ENCODE assay signal across 1 cellular context in genomic region chr20:56392282-56393132, GRCh38.
TF ChIP-seq lines count a peak whose summit lies in the region.

CSTF1 (plus strand) TSS chr20:56392645; CDS start chr20:56395553, 2,908 bp downstream.

TF ChIP-seq in K562, 482 proteins besides CTCF, POLR2A, EP300 and RAD21 (continued from another document and continues in another):
- TF ChIP-seq HDAC3 (IDR thresholded peaks at IDR 0.05; ENCODE audit: borderline replicate concordance, partially characterized antibody) (peak; percentile 22), ZNF518B (CRISPR knock-in tag; IDR thresholded peaks at IDR 0.05) (no peak), TGIF2 (CRISPR knock-in tag; IDR thresholded peaks at IDR 0.05) (no peak), HDAC8 (tag; IDR thresholded peaks at IDR 0.05) (no peak), MAZ (CRISPR knock-in tag; conservative IDR thresholded peaks at IDR 0.05 in 1 of 2, IDR thresholded peaks at IDR 0.05 in 1 of 2) (peak; percentile 78 to 80), ZNF175 (CRISPR knock-in tag; IDR thresholded peaks at IDR 0.05; ENCODE audit: low read depth) (peak; percentile 64; the same call in 1 of the 2 replicates), LEF1 (IDR thresholded peaks at IDR 0.05) (0 out of 2 replicates have a peak, but pooled peaks have one; percentile 17), SRF (CRISPR knock-in tag; IDR thresholded peaks at IDR 0.05) (0 out of 4 replicates have a peak, but pooled peaks of 1 of the 2 experiments have one; percentile 28), ZNF551 (CRISPR knock-in tag; IDR thresholded peaks at IDR 0.05) (no peak), MAFK (IDR thresholded peaks at IDR 0.05; ENCODE audit: low read length) (no peak), ZNF644 (tag; IDR thresholded peaks at IDR 0.05; ENCODE audit: low read depth) (peak; percentile 84; the same call in 1 of the 2 replicates), EZH2 (IDR thresholded peaks at IDR 0.05; ENCODE audit: borderline replicate concordance, low read depth, low read length) (no peak), RAD51 (IDR thresholded peaks at IDR 0.05; ENCODE audit: borderline replicate concordance, low read depth) (no peak), XRCC5 (IDR thresholded peaks at IDR 0.05; ENCODE audit: low read depth, low read length) (peak; percentile 87), SIRT6 (IDR thresholded peaks at IDR 0.05; ENCODE audit: low read depth, low read length) (no peak), CC2D1A (IDR thresholded peaks at IDR 0.05) (peak; percentile 99), KDM2B (CRISPR knock-in tag; IDR thresholded peaks at IDR 0.05) (no peak), RBBP5 (IDR thresholded peaks at IDR 0.05; ENCODE audit: borderline replicate concordance, insufficient read depth, low read length, poor library complexity, severe bottlenecking) (peak; percentile 90), ZNF695 (CRISPR knock-in tag; IDR thresholded peaks at IDR 0.05) (no peak), ZBTB17 (CRISPR knock-in tag; IDR thresholded peaks at IDR 0.05) (peak; percentile 100), HMG20B (CRISPR knock-in tag; IDR thresholded peaks at IDR 0.05) (no peak), CBX8 (IDR thresholded peaks at IDR 0.05; ENCODE audit: borderline replicate concordance, extremely low read depth, low read depth, low read length, poor library complexity, severe bottlenecking) (no peak), MIER1 (IDR thresholded peaks at IDR 0.05; ENCODE audit: low read depth) (no peak), MEF2D (tag; conservative IDR thresholded peaks at IDR 0.05; ENCODE audit: low read depth) (no peak; the same call in 1 of the 2 replicates), MEIS2 (IDR thresholded peaks at IDR 0.05; ENCODE audit: partially characterized antibody) (peak; percentile 84), BRCA1 (IDR thresholded peaks at IDR 0.05) (no peak), BRCA1 (CRISPR knock-in tag; IDR thresholded peaks at IDR 0.05) (no peak), ETS2 (tag; IDR thresholded peaks at IDR 0.05; ENCODE audit: borderline replicate concordance, poor library complexity, severe bottlenecking) (no peak), ATF2 (CRISPR knock-in tag; IDR thresholded peaks at IDR 0.05) (no peak), SIN3B (IDR thresholded peaks at IDR 0.05; ENCODE audit: low read depth) (peak; percentile 73; the same call in 1 of the 2 replicates), CTBP1 (IDR thresholded peaks at IDR 0.05; ENCODE audit: borderline replicate concordance) (peak; percentile 73), GATAD2A (IDR thresholded peaks at IDR 0.05) (no peak), DNMT1 (IDR thresholded peaks at IDR 0.05) (no peak), RFX7 (CRISPR knock-in tag; IDR thresholded peaks at IDR 0.05) (no peak), HNRNPH1 (optimal IDR thresholded peaks at IDR 0.05; ENCODE audit: low read depth, low read length) (no peak), NR3C1 (CRISPR knock-in tag; IDR thresholded peaks at IDR 0.05) (no peak)
- TF ChIP-seq, protein P1, sequence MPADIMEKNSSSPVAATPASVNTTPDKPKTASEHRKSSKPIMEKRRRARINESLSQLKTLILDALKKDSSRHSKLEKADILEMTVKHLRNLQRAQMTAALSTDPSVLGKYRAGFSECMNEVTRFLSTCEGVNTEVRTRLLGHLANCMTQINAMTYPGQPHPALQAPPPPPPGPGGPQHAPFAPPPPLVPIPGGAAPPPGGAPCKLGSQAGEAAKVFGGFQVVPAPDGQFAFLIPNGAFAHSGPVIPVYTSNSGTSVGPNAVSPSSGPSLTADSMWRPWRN (IDR thresholded peaks at IDR 0.05; ENCODE audit: low read depth), result no peak
- TF ChIP-seq, protein P2, sequence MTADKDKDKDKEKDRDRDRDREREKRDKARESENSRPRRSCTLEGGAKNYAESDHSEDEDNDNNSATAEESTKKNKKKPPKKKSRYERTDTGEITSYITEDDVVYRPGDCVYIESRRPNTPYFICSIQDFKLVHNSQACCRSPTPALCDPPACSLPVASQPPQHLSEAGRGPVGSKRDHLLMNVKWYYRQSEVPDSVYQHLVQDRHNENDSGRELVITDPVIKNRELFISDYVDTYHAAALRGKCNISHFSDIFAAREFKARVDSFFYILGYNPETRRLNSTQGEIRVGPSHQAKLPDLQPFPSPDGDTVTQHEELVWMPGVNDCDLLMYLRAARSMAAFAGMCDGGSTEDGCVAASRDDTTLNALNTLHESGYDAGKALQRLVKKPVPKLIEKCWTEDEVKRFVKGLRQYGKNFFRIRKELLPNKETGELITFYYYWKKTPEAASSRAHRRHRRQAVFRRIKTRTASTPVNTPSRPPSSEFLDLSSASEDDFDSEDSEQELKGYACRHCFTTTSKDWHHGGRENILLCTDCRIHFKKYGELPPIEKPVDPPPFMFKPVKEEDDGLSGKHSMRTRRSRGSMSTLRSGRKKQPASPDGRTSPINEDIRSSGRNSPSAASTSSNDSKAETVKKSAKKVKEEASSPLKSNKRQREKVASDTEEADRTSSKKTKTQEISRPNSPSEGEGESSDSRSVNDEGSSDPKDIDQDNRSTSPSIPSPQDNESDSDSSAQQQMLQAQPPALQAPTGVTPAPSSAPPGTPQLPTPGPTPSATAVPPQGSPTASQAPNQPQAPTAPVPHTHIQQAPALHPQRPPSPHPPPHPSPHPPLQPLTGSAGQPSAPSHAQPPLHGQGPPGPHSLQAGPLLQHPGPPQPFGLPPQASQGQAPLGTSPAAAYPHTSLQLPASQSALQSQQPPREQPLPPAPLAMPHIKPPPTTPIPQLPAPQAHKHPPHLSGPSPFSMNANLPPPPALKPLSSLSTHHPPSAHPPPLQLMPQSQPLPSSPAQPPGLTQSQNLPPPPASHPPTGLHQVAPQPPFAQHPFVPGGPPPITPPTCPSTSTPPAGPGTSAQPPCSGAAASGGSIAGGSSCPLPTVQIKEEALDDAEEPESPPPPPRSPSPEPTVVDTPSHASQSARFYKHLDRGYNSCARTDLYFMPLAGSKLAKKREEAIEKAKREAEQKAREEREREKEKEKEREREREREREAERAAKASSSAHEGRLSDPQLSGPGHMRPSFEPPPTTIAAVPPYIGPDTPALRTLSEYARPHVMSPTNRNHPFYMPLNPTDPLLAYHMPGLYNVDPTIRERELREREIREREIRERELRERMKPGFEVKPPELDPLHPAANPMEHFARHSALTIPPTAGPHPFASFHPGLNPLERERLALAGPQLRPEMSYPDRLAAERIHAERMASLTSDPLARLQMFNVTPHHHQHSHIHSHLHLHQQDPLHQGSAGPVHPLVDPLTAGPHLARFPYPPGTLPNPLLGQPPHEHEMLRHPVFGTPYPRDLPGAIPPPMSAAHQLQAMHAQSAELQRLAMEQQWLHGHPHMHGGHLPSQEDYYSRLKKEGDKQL (CRISPR knock-in tag; IDR thresholded peaks at IDR 0.05; ENCODE audit: borderline replicate concordance), result no peak
- TF ChIP-seq, protein P3, sequence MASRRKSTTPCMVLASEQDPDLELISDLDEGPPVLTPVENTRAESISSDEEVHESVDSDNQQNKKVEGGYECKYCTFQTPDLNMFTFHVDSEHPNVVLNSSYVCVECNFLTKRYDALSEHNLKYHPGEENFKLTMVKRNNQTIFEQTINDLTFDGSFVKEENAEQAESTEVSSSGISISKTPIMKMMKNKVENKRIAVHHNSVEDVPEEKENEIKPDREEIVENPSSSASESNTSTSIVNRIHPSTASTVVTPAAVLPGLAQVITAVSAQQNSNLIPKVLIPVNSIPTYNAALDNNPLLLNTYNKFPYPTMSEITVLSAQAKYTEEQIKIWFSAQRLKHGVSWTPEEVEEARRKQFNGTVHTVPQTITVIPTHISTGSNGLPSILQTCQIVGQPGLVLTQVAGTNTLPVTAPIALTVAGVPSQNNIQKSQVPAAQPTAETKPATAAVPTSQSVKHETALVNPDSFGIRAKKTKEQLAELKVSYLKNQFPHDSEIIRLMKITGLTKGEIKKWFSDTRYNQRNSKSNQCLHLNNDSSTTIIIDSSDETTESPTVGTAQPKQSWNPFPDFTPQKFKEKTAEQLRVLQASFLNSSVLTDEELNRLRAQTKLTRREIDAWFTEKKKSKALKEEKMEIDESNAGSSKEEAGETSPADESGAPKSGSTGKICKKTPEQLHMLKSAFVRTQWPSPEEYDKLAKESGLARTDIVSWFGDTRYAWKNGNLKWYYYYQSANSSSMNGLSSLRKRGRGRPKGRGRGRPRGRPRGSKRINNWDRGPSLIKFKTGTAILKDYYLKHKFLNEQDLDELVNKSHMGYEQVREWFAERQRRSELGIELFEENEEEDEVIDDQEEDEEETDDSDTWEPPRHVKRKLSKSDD (conservative IDR thresholded peaks at IDR 0.05; ENCODE audit: low read length), result peak; percentile 91; the same call in 1 of the 2 replicates
- TF ChIP-seq, protein P4, sequence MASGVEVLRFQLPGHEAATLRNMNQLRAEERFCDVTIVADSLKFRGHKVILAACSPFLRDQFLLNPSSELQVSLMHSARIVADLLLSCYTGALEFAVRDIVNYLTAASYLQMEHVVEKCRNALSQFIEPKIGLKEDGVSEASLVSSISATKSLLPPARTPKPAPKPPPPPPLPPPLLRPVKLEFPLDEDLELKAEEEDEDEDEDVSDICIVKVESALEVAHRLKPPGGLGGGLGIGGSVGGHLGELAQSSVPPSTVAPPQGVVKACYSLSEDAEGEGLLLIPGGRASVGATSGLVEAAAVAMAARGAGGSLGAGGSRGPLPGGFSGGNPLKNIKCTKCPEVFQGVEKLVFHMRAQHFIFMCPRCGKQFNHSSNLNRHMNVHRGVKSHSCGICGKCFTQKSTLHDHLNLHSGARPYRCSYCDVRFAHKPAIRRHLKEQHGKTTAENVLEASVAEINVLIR (CRISPR knock-in tag; IDR thresholded peaks at IDR 0.05), result peak; percentile 89
- TF ChIP-seq, protein P5, sequence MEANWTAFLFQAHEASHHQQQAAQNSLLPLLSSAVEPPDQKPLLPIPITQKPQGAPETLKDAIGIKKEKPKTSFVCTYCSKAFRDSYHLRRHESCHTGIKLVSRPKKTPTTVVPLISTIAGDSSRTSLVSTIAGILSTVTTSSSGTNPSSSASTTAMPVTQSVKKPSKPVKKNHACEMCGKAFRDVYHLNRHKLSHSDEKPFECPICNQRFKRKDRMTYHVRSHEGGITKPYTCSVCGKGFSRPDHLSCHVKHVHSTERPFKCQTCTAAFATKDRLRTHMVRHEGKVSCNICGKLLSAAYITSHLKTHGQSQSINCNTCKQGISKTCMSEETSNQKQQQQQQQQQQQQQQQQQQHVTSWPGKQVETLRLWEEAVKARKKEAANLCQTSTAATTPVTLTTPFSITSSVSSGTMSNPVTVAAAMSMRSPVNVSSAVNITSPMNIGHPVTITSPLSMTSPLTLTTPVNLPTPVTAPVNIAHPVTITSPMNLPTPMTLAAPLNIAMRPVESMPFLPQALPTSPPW (CRISPR knock-in tag; IDR thresholded peaks at IDR 0.05), result peak; percentile 46
